ENCODE assay signal across 27 cellular contexts in the genomic region with DNA sequence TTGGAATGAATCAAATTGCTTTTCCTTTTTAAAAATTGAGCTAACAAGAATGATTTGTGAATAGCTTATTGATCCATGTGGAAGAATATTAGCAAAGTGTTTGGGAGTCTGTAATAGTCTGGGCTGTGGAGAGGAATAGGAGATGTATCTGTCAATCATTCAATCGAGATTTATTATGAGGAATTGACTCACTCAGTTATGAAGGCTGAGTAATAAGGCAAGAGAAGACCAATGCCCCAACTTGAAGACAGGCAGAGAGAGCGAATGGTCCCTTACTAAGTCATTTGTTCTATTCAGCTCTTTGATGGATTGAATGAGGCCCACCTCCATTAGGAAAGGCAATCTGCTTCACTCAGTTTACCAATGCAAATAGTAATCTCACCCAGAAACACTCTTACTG.
"Had no signal": no experiment of that assay in that cellular context is flagged by ENCODE, and none has a peak within 500 bp of the region (broad histone marks: within the 10 kb centered on the region; RNA-seq: fewer than 3 reads in every experiment).

No MANE protein-coding gene starts in this region.

- H3K36me3 ChIP-seq: colonic mucosa, gastrocnemius medialis, heart right ventricle, left ventricle myocardium inferior, neural progenitor cell, ovary, right atrium auricular region, sigmoid colon, suprapubic skin, thyroid gland had no signal

- H3K36me3 Mint-ChIP-seq: naive thymus-derived CD8-positive, alpha-beta T cell; neural progenitor cell; stimulated activated effector memory CD8-positive, alpha-beta T cell treated with anti-CD3 and anti-CD28 coated beads, Interleukin-12 subunit alpha, Interleukin-12 subunit beta, amount 100 ng/mL, for 72 hours; type B pancreatic cell had no signal

- H3K4me2 ChIP-seq: neural progenitor cell had no signal

- ATAC-seq: esophagus mucosa; gastrocnemius medialis; naive thymus-derived CD8-positive, alpha-beta T cell; stimulated activated effector memory CD8-positive, alpha-beta T cell treated with anti-CD3 and anti-CD28 coated beads, Interleukin-12 subunit alpha, Interleukin-12 subunit beta, amount 100 ng/mL, for 72 hours; stimulated activated naive CD8-positive, alpha-beta T cell treated with anti-CD3 and anti-CD28 coated beads, Interleukin-15, Interleukin-2, amounts not matched to agents 100 U/mL and 50 U/mL, for 24 hours had no signal

- H3K27me3 ChIP-seq: colonic mucosa, gastrocnemius medialis, heart right ventricle, neural progenitor cell, ovary, right atrium auricular region, sigmoid colon, suprapubic skin, thyroid gland had no signal

- H3K27ac ChIP-seq: colonic mucosa, gastrocnemius medialis, heart right ventricle, left ventricle myocardium inferior, neural progenitor cell, ovary, right atrium auricular region, sigmoid colon, suprapubic skin, thyroid gland had no signal

- DNase-seq: colonic mucosa; effector CD4-positive, alpha-beta T cell; endodermal cell; gastrocnemius medialis; heart right ventricle; hypothalamus; left ventricle myocardium inferior; mesendoderm; naive thymus-derived CD8-positive, alpha-beta T cell; nucleus accumbens; ovary; sigmoid colon; stimulated activated CD4-positive, alpha-beta T cell treated with anti-CD3 and anti-CD28 coated beads, Interleukin-2, amount 100 ng/mL, for 48 hours; stimulated activated CD8-positive, alpha-beta memory T cell treated with anti-CD3 and anti-CD28 coated beads, Interleukin-4, amount 100 ng/mL, for 48 hours; stimulated activated naive CD8-positive, alpha-beta T cell treated with anti-CD3 and anti-CD28 coated beads, Interleukin-15, Interleukin-2, amounts not matched to agents 100 U/mL and 50 U/mL, for 24 hours; thyroid gland had no signal

- H3K4me3 ChIP-seq: colonic mucosa, gastrocnemius medialis, heart right ventricle, left ventricle myocardium inferior, lung, neural progenitor cell, ovary, right atrium auricular region, sigmoid colon, suprapubic skin, thyroid gland had no signal

- H3K4me3 Mint-ChIP-seq: endodermal cell; naive thymus-derived CD8-positive, alpha-beta T cell; neural progenitor cell; stimulated activated effector memory CD8-positive, alpha-beta T cell treated with anti-CD3 and anti-CD28 coated beads, Interleukin-12 subunit alpha, Interleukin-12 subunit beta, amount 100 ng/mL, for 72 hours; type B pancreatic cell had no signal

- H3K4me1 Mint-ChIP-seq: endodermal cell; naive thymus-derived CD8-positive, alpha-beta T cell; stimulated activated effector memory CD8-positive, alpha-beta T cell treated with anti-CD3 and anti-CD28 coated beads, Interleukin-12 subunit alpha, Interleukin-12 subunit beta, amount 100 ng/mL, for 72 hours had no signal

- H3K4me1 ChIP-seq: colonic mucosa, gastrocnemius medialis, neural progenitor cell, thyroid gland had no signal

- H3K9ac ChIP-seq: neural progenitor cell had no signal

- H3K9me3 Mint-ChIP-seq: endodermal cell; naive thymus-derived CD8-positive, alpha-beta T cell; stimulated activated effector memory CD8-positive, alpha-beta T cell treated with anti-CD3 and anti-CD28 coated beads, Interleukin-12 subunit alpha, Interleukin-12 subunit beta, amount 100 ng/mL, for 72 hours had no signal

- H3K27me3 Mint-ChIP-seq: naive thymus-derived CD8-positive, alpha-beta T cell; type B pancreatic cell had no signal

- H3K27ac Mint-ChIP-seq: endodermal cell; naive thymus-derived CD8-positive, alpha-beta T cell; neural progenitor cell; stimulated activated effector memory CD8-positive, alpha-beta T cell treated with anti-CD3 and anti-CD28 coated beads, Interleukin-12 subunit alpha, Interleukin-12 subunit beta, amount 100 ng/mL, for 72 hours; type B pancreatic cell had no signal

- H3K9me3 ChIP-seq: colonic mucosa, gastrocnemius medialis, heart right ventricle, left ventricle myocardium inferior, ovary, right atrium auricular region, sigmoid colon, suprapubic skin, thyroid gland had no signal

- FAIRE-seq: endothelial cell of umbilical vein, islet of Langerhans, small intestine, urothelium cell line had no signal

- H2AFZ ChIP-seq: neural progenitor cell had no signal
